8 cellular contexts compared by ENCODE assay signal in genomic region chr19:45153339-45154063, GRCh38. TPM values are rescaled to one million over a fixed set of nuclear protein-coding genes. Genes with fewer than 3 reads are reported as not detected.
DNase-seq lines count a peak whose midpoint lies in the region; ATAC-seq and TF ChIP-seq lines count a peak whose summit lies in the region.

No MANE protein-coding gene starts in this region.

- no peak overlapping the region for H4K5ac ChIP-seq in mesendoderm (ENCODE audit: low read length)

- H3K9me3 Mint-ChIP-seq in GM23338: peaks cover 10% of the 10 kb centered on the region; the same call in 2 of the 3 replicates
- no peaks in the 10 kb centered on the region for H3K9me3 Mint-ChIP-seq in stimulated activated naive CD8-positive, alpha-beta T cell treated with anti-CD3 and anti-CD28 coated beads, Interleukin-15, Interleukin-2, amounts not matched to agents 100 ng/mL and 50 ng/mL, for 24 hours

- peak overlapping the region; percentile 83 for H3K4me2 ChIP-seq in GM23338
- peak overlapping the region; percentile 38 for H3K4me2 ChIP-seq in mesendoderm (ENCODE audit: low read length)

- DNase-seq in GM23338 (ENCODE audit: low spot score) (peak; percentile 84), mesendoderm (peak; percentile 54), NCI-H2081 treated with DMSO at 0.1 percent for 48 hours (lab: John Stamatoyannopoulos, UW) (no peak), NCI-H510A treated with DMSO at 0.1 percent for 48 hours (lab: John Stamatoyannopoulos, UW) (no peak)
- peak; percentile 54 for DNase-seq in activated CD4-positive, alpha-beta T cell treated with anti-CD3 and anti-CD28 coated beads for 48 hours
- DNase-seq in effector CD8-positive, alpha-beta T cell (lab: John Stamatoyannopoulos, UW): peak; percentile 7

- no peak for TF ChIP-seq CTCF in GM23338 (conservative IDR thresholded peaks at IDR 0.05; ENCODE audit: low read depth in 2 of 2)

- no peaks in the 10 kb centered on the region; the same call in 1 of the 2 replicates for H3K4me1 ChIP-seq in GM23338 (ENCODE audit: insufficient read depth)
- no peaks in the 10 kb centered on the region for H3K4me1 ChIP-seq in mesendoderm (ENCODE audit: control insufficient read depth, low read depth, low read length)

- peaks cover 15% of the 10 kb centered on the region for H3K4me1 Mint-ChIP-seq in GM23338
- H3K4me1 Mint-ChIP-seq in stimulated activated naive CD8-positive, alpha-beta T cell treated with anti-CD3 and anti-CD28 coated beads, Interleukin-15, Interleukin-2, amounts not matched to agents 100 ng/mL and 50 ng/mL, for 24 hours (ENCODE audit: low read depth): peaks cover 19% of the 10 kb centered on the region

- H3K4me3 Mint-ChIP-seq in GM23338: peak overlapping the region; percentile 63
- peak overlapping the region; percentile 68 for H3K4me3 Mint-ChIP-seq in stimulated activated naive CD8-positive, alpha-beta T cell treated with anti-CD3 and anti-CD28 coated beads, Interleukin-15, Interleukin-2, amounts not matched to agents 100 ng/mL and 50 ng/mL, for 24 hours

- peaks cover 3% of the 10 kb centered on the region; the same call in 1 of the 3 replicates for H3K36me3 Mint-ChIP-seq in GM23338 (ENCODE audit: low read depth)
- no peaks in the 10 kb centered on the region for H3K36me3 Mint-ChIP-seq in stimulated activated naive CD8-positive, alpha-beta T cell treated with anti-CD3 and anti-CD28 coated beads, Interleukin-15, Interleukin-2, amounts not matched to agents 100 ng/mL and 50 ng/mL, for 24 hours (ENCODE audit: low read depth)

- H2AK5ac ChIP-seq in mesendoderm (ENCODE audit: low read length): no peak overlapping the region

- 0 out of 2 replicates have a peak, but pooled peaks cover 6% of the 10 kb centered on the region for H3F3A ChIP-seq in GM23338 (replicated peaks; ENCODE audit: low read depth)

- H3K27ac Mint-ChIP-seq in GM23338: no peak overlapping the region
- peak overlapping the region; percentile 71 for H3K27ac Mint-ChIP-seq in stimulated activated naive CD8-positive, alpha-beta T cell treated with anti-CD3 and anti-CD28 coated beads, Interleukin-15, Interleukin-2, amounts not matched to agents 100 ng/mL and 50 ng/mL, for 24 hours

- H3K23ac ChIP-seq in mesendoderm (ENCODE audit: low read length): no peak overlapping the region

- H3K27ac ChIP-seq in GM23338 (ENCODE audit: low read depth) (no peak overlapping the region), mesendoderm (ENCODE audit: low read depth, low read length) (no peak overlapping the region)

- WGBS in mesendoderm (ENCODE audit: extremely low coverage, insufficient coverage, low lambda C conversion rate): no CpG with 5 or more reads among the region's 69 CpGs

- no peaks in the 10 kb centered on the region for H3K9me2 ChIP-seq in GM23338 (ENCODE audit: insufficient read depth)

- ATAC-seq in GM23338: peak; percentile 52
- ATAC-seq in HG03139 (IDR thresholded peaks at IDR 0.05; ENCODE audit: unreplicated experiment): no peak

- peaks cover 58% of the 10 kb centered on the region for H3K27me3 Mint-ChIP-seq in GM23338 (ENCODE audit: insufficient read depth, low read depth, poor library complexity)
- H3K27me3 Mint-ChIP-seq in stimulated activated naive CD8-positive, alpha-beta T cell treated with anti-CD3 and anti-CD28 coated beads, Interleukin-15, Interleukin-2, amounts not matched to agents 100 ng/mL and 50 ng/mL, for 24 hours: peaks cover 25% of the 10 kb centered on the region

- peak overlapping the region; percentile 28 for H3K56ac ChIP-seq in mesendoderm (ENCODE audit: low read length)

- H3K36me3 ChIP-seq in GM23338 (ENCODE audit: insufficient read depth): no peaks in the 10 kb centered on the region
- H3K36me3 ChIP-seq in mesendoderm (ENCODE audit: control insufficient read depth, insufficient read depth, low read length): no peaks in the 10 kb centered on the region

- peak overlapping the region; percentile 96 for H2AFZ ChIP-seq in GM23338

- H2BK15ac ChIP-seq in mesendoderm (replicated peaks; ENCODE audit: low read depth): no peak overlapping the region

- no peak overlapping the region for H4K8ac ChIP-seq in mesendoderm (ENCODE audit: low read depth, low read length)

- H3K18ac ChIP-seq in mesendoderm (ENCODE audit: low read length): no peak overlapping the region

- H3K79me2 ChIP-seq in GM23338 (replicated peaks; ENCODE audit: insufficient read depth): no peaks in the 10 kb centered on the region
- H3K79me2 ChIP-seq in mesendoderm (ENCODE audit: control insufficient read depth, insufficient read depth, low read length): no peaks in the 10 kb centered on the region

- no peak overlapping the region for H2BK120ac ChIP-seq in mesendoderm (ENCODE audit: low read depth, low read length)

- H2BK5ac ChIP-seq in mesendoderm (ENCODE audit: low read length): no peak overlapping the region

- H3K79me1 ChIP-seq in mesendoderm (ENCODE audit: low read length): no peaks in the 10 kb centered on the region

- peak overlapping the region; percentile 55 for H3K4me3 ChIP-seq in GM23338
- no peak overlapping the region for H3K4me3 ChIP-seq in mesendoderm (ENCODE audit: low read length)

- H4K20me1 ChIP-seq in GM23338 (replicated peaks; ENCODE audit: insufficient read depth): no peaks in the 10 kb centered on the region; the same call in 1 of the 2 replicates

- H3K4ac ChIP-seq in mesendoderm (ENCODE audit: low read depth, low read length): no peak overlapping the region

- H3K27me3 ChIP-seq in GM23338 (ENCODE audit: insufficient read depth) (peaks cover 46% of the 10 kb centered on the region), mesendoderm (ENCODE audit: insufficient read depth, low read length, poor library complexity) (peaks cover 5% of the 10 kb centered on the region)

- no peak overlapping the region for H3K9ac ChIP-seq in mesendoderm (ENCODE audit: low read length)

TF ChIP-seq in GM23338, 12 proteins besides CTCF, POLR2A, EP300 and RAD21 (continues in another document):
- TF ChIP-seq JUNB (IDR thresholded peaks at IDR 0.05; ENCODE audit: unreplicated experiment): no peak
- TF ChIP-seq POLR2AphosphoS5 (IDR thresholded peaks at IDR 0.05; ENCODE audit: low read depth): peak; percentile 32; the same call in 1 of the 2 replicates

RNA-seq across cellular contexts. Expression of gene NKPD1, which starts 7.3 kb away (rescaled TPM):
- 1.3 and 2.2 TPM in 2 replicates for total RNA-seq in GM23338 (2014; rRNA removed; shearing (Covaris generic))
- 0.09 and 0.24 TPM in 2 replicates for polyA plus RNA-seq in GM23338 (2016; fragmentation: Nextera tagmentation; extraction: Ambion mirVana)
- polyA plus RNA-seq in mesendoderm (2013, experiment 1 of 2): 0.01 TPM
- 0.03 TPM for polyA plus RNA-seq in mesendoderm (2013, experiment 2 of 2)

RNA-seq across cellular contexts. Expression of gene TRAPPC6A, which starts 24.5 kb away (rescaled TPM):
- 23.3 and 29.4 TPM in 2 replicates for total RNA-seq in GM23338 (2014; rRNA removed; shearing (Covaris generic))
- 74.7 and 81.9 TPM in 2 replicates for polyA plus RNA-seq in GM23338 (2016; fragmentation: Nextera tagmentation; extraction: Ambion mirVana)
- 17.1 TPM for polyA plus RNA-seq in mesendoderm (2013, experiment 1 of 2)
- polyA plus RNA-seq in mesendoderm (2013, experiment 2 of 2): 16.6 TPM

RNA-seq across cellular contexts. Expression of gene BLOC1S3, which starts 25.1 kb away (rescaled TPM):
- 15.9 and 16.0 TPM in 2 replicates for total RNA-seq in GM23338 (2014; rRNA removed; shearing (Covaris generic))
- polyA plus RNA-seq in GM23338 (2016; fragmentation: Nextera tagmentation; extraction: Ambion mirVana): 2.5 and 5.0 TPM in 2 replicates
- 2.1 TPM for polyA plus RNA-seq in mesendoderm (2013, experiment 1 of 2)
- polyA plus RNA-seq in mesendoderm (2013, experiment 2 of 2): 2.2 TPM

Comparison
In these comparisons a context has a peak if more than half of its experiments do, and no peak if none do; other contexts are left out.
1. DNase-seq: peak in GM23338 (single experiment), activated CD4-positive, alpha-beta T cell treated with anti-CD3 and anti-CD28 coated beads for 48 hours (single experiment), effector CD8-positive, alpha-beta T cell (single experiment) and mesendoderm (single experiment); none in NCI-H2081 treated with DMSO at 0.1 percent for 48 hours (single experiment) and NCI-H510A treated with DMSO at 0.1 percent for 48 hours (single experiment).